8 cellular contexts compared by ENCODE assay signal in genomic region chr19:50838239-50838638, GRCh38. TPM values are rescaled to one million over a fixed set of nuclear protein-coding genes. Genes with fewer than 3 reads are reported as not detected.
DNase-seq lines count a peak whose midpoint lies in the region; ATAC-seq and TF ChIP-seq lines count a peak whose summit lies in the region.

No MANE protein-coding gene starts in this region.

- H3K36me3 ChIP-seq in OCI-LY3 (replicated peaks; ENCODE audit: low read depth, low read length) = no peaks in the 10 kb centered on the region
- H3K36me3 ChIP-seq in tibial artery = no peaks in the 10 kb centered on the region

- no peak overlapping the region for H3K9ac ChIP-seq in OCI-LY3 (ENCODE audit: low read length)

- TF ChIP-seq CTCF in CD4-positive, alpha-beta T cell (IDR thresholded peaks at IDR 0.05) = no peak
- TF ChIP-seq CTCF in GM13977 (IDR thresholded peaks at IDR 0.05; ENCODE audit: extremely low read depth, insufficient read depth, missing control alignments) = peak; percentile 59
- peak; percentile 55 for TF ChIP-seq CTCF in OCI-LY3 (IDR thresholded peaks at IDR 0.05; ENCODE audit: low read depth, low read length)
- TF ChIP-seq CTCF in tibial artery (IDR thresholded peaks at IDR 0.05) = no peak

- no peak overlapping the region for H3K27ac ChIP-seq in CD4-positive, alpha-beta T cell (ENCODE audit: low read depth, low read length)
- H3K27ac ChIP-seq in OCI-LY3 (ENCODE audit: low read length) (no peak overlapping the region), tibial artery (no peak overlapping the region)

- no peaks in the 10 kb centered on the region for H3K36me3 Mint-ChIP-seq in CD4-positive, alpha-beta T cell (ENCODE audit: low read depth)

- POLR2A ChIA-PET in CD4-positive, alpha-beta T cell (lab: Charles Lee) = no interaction called here

- H3K9me3 Mint-ChIP-seq in CD4-positive, alpha-beta T cell = no peaks in the 10 kb centered on the region
- peaks cover 4 to 7% of the 10 kb centered on the region in 2 donors for H3K9me3 Mint-ChIP-seq in stimulated activated naive CD8-positive, alpha-beta T cell treated with anti-CD3 and anti-CD28 coated beads, Interleukin-15, amount 100 ng/mL, for 72 hours

- H3K4me1 Mint-ChIP-seq in CD4-positive, alpha-beta T cell (ENCODE audit: low read depth) = peaks cover 12% of the 10 kb centered on the region
- H3K4me1 Mint-ChIP-seq in stimulated activated naive CD8-positive, alpha-beta T cell treated with anti-CD3 and anti-CD28 coated beads, Interleukin-15, amount 100 ng/mL, for 72 hours = peaks cover 26% of the 10 kb centered on the region

- H3K27me3 ChIP-seq in CD4-positive, alpha-beta T cell (ENCODE audit: control insufficient read depth, insufficient read depth, low read length) = peaks cover 15% of the 10 kb centered on the region
- H3K27me3 ChIP-seq in OCI-LY3 (ENCODE audit: low read depth, low read length) (peaks cover 24% of the 10 kb centered on the region), tibial artery (peaks cover 0 to 53% of the 10 kb centered on the region in 2 donors)

- 0 out of 2 replicates have a peak overlapping the region, but pooled peaks have one; percentile 3 for H3K4me2 ChIP-seq in OCI-LY3 (ENCODE audit: low read length)

- peaks cover 59% of the 10 kb centered on the region for H3K27me3 Mint-ChIP-seq in CD4-positive, alpha-beta T cell
- H3K27me3 Mint-ChIP-seq in stimulated activated naive CD8-positive, alpha-beta T cell treated with anti-CD3 and anti-CD28 coated beads, Interleukin-15, amount 100 ng/mL, for 72 hours = peaks cover 79% of the 10 kb centered on the region

- H4K20me1 ChIP-seq in OCI-LY3 (ENCODE audit: insufficient read depth, low read length) = no peaks in the 10 kb centered on the region

- peaks cover 6% of the 10 kb centered on the region for H3K4me1 ChIP-seq in OCI-LY3 (ENCODE audit: low read length)
- H3K4me1 ChIP-seq in tibial artery = peaks cover 0 to 12% (median 11%) of the 10 kb centered on the region in 4 donors

- H3K4me3 ChIP-seq in OCI-LY3 (ENCODE audit: low read length) (no peak overlapping the region), tibial artery (no peak overlapping the region)

- H3K79me2 ChIP-seq in OCI-LY3 (ENCODE audit: low read length) = no peaks in the 10 kb centered on the region

- no peak overlapping the region; the same call in 1 of the 2 replicates for H2AFZ ChIP-seq in OCI-LY3 (ENCODE audit: low read depth, low read length)

- no peak for DNase-seq in CD4-positive, alpha-beta T cell
- DNase-seq in GM13977 (ENCODE audit: low spot score) (peak; percentile 73), iPS-NIHi7 (ENCODE audit: extremely low spot score) (peak; percentile 64), tibial artery (no peak)
- DNase-seq in stimulated activated naive CD8-positive, alpha-beta T cell treated with anti-CD3 and anti-CD28 coated beads, Interleukin-15, amount 100 ng/mL, for 72 hours = no peak

- H3K4me3 Mint-ChIP-seq in CD4-positive, alpha-beta T cell = no peak overlapping the region
- no peak overlapping the region for H3K4me3 Mint-ChIP-seq in stimulated activated naive CD8-positive, alpha-beta T cell treated with anti-CD3 and anti-CD28 coated beads, Interleukin-15, amount 100 ng/mL, for 72 hours

- peak; percentile 32 for ATAC-seq in CD4-positive, alpha-beta T cell (ENCODE audit: poor library complexity)
- no peak for ATAC-seq in stimulated activated naive CD8-positive, alpha-beta T cell treated with anti-CD3 and anti-CD28 coated beads, Interleukin-15, amount 100 ng/mL, for 72 hours
- ATAC-seq in GM19023 (IDR thresholded peaks at IDR 0.05; ENCODE audit: unreplicated experiment) (no peak), HG02981 (IDR thresholded peaks at IDR 0.05; ENCODE audit: unreplicated experiment) (no peak)

- no peak overlapping the region for H3K27ac Mint-ChIP-seq in CD4-positive, alpha-beta T cell
- peak overlapping the region in 1 of 2 donors; percentile 36 for H3K27ac Mint-ChIP-seq in stimulated activated naive CD8-positive, alpha-beta T cell treated with anti-CD3 and anti-CD28 coated beads, Interleukin-15, amount 100 ng/mL, for 72 hours

- intact Hi-C loops in CD4-positive, alpha-beta T cell (cut with DNase I, micrococcal nuclease) = no loop called here
- intact Hi-C loops in tibial artery (cut with DNase I; ENCODE audit: low total_unique reads) = no loop called here

- peaks cover 8% of the 10 kb centered on the region for H3K9me3 ChIP-seq in CD4-positive, alpha-beta T cell (ENCODE audit: control insufficient read depth, low read length)
- H3K9me3 ChIP-seq in OCI-LY3 (ENCODE audit: insufficient read depth, low read length) (no peaks in the 10 kb centered on the region), tibial artery (peaks cover 0 to 9% (median 0%) of the 10 kb centered on the region in 3 donors)

- CTCF ChIA-PET in CD4-positive, alpha-beta T cell (lab: Charles Lee) = no interaction called here

- in situ Hi-C loops in GM13977 (cut with MboI; ENCODE audit: low pct_unique_long_range_greater_than_20kb, low sequenced_read_pairs, unreplicated experiment) = no loop called here

RNA-seq across cellular contexts. Expression of gene KLK15, which starts 4.9 kb away (rescaled TPM):
- total RNA-seq in CD4-positive, alpha-beta T cell = not detected

RNA-seq across cellular contexts. Expression of gene KLK1, which starts 14.7 kb away (rescaled TPM):
- total RNA-seq in CD4-positive, alpha-beta T cell = not detected

RNA-seq across cellular contexts. Expression of gene KLK3, which starts 16.5 kb away (rescaled TPM):
- not detected for total RNA-seq in CD4-positive, alpha-beta T cell

RNA-seq across cellular contexts. Expression of gene KLK2, which starts 35.0 kb away (rescaled TPM):
- not detected for total RNA-seq in CD4-positive, alpha-beta T cell

RNA-seq across cellular contexts. Expression of gene ACP4, which starts 48.0 kb away (rescaled TPM):
- total RNA-seq in CD4-positive, alpha-beta T cell = not detected

Comparison
In these comparisons a context has a peak if more than half of its experiments do, and no peak if none do; other contexts are left out.
1. DNase-seq: peak in GM13977 (single experiment) and iPS-NIHi7 (single experiment); none in CD4-positive, alpha-beta T cell (0 of 10), tibial artery (0 of 2) and stimulated activated naive CD8-positive, alpha-beta T cell treated with anti-CD3 and anti-CD28 coated beads, Interleukin-15, amount 100 ng/mL, for 72 hours (0 of 2).
2. CTCF ChIP-seq: peak in GM13977 (single experiment) and OCI-LY3 (single experiment); none in CD4-positive, alpha-beta T cell (single experiment) and tibial artery (0 of 2).